8 cellular contexts compared by ENCODE assay signal in genomic region chr2:168705534-168706470, GRCh38.
DNase-seq lines count a peak whose midpoint lies in the region; ATAC-seq and TF ChIP-seq lines count a peak whose summit lies in the region.

No MANE protein-coding gene starts in this region.

- POLR2A ChIA-PET in GM10248 (lab: Yijun Ruan, JAX): no interaction called here

- no peaks in the 10 kb centered on the region for H3K4me1 Mint-ChIP-seq in activated T-cell treated with anti-CD3 and anti-CD28 coated beads, Interleukin-2, amount 50 U/mL, for 72 hours (ENCODE audit: low read depth)
- H3K4me1 Mint-ChIP-seq in stimulated activated naive B cell treated with anti-CD40 and anti-IgM and Interleukin-4, amounts not matched to agents 10 μg/mL and 1 μg/mL and 100 μg/mL, for 72 hours: peaks cover 4 to 10% of the 10 kb centered on the region in 2 donors

- intact Hi-C loops in esophagus muscularis mucosa (cut with DNase I): loop anchor here (10.0 kb wide), 1 partner anchor 251 kb away; the partner anchor contains the start of gene CERS6

- no peaks in the 10 kb centered on the region for H3K9me3 ChIP-seq in esophagus muscularis mucosa
- no peaks in the 10 kb centered on the region for H3K9me3 ChIP-seq in smooth muscle cell (replicated peaks; ENCODE audit: low read depth)

- peak in 1 of 2 donors; percentile 28 for ATAC-seq in activated T-cell treated with anti-CD3 and anti-CD28 coated beads, Interleukin-2, amount 50 U/mL, for 72 hours (replicated peaks in 1 of 2)
- no peak for ATAC-seq in stimulated activated naive B cell treated with anti-CD40 and anti-IgM and Interleukin-4, amounts not matched to agents 10 μg/mL and 1 μg/mL and 100 μg/mL, for 72 hours (replicated peaks)

- H3K36me3 ChIP-seq in esophagus muscularis mucosa (no peaks in the 10 kb centered on the region), smooth muscle cell (ENCODE audit: low read depth) (no peaks in the 10 kb centered on the region)

- H3K9ac ChIP-seq in smooth muscle cell (ENCODE audit: low read depth): no peak overlapping the region

- H2AFZ ChIP-seq in smooth muscle cell (ENCODE audit: low read depth): no peak overlapping the region

- no peaks in the 10 kb centered on the region for H3K27me3 Mint-ChIP-seq in activated T-cell treated with anti-CD3 and anti-CD28 coated beads, Interleukin-2, amount 50 U/mL, for 72 hours (ENCODE audit: low read depth)
- no peaks in the 10 kb centered on the region for H3K27me3 Mint-ChIP-seq in stimulated activated naive B cell treated with anti-CD40 and anti-IgM and Interleukin-4, amounts not matched to agents 10 μg/mL and 1 μg/mL and 100 μg/mL, for 72 hours

- 54% methylated on average over 2 of the region's 2 CpGs for WGBS in esophagus muscularis mucosa
- WGBS in smooth muscle cell (ENCODE audit: low lambda C conversion rate): 75% methylated on average over 2 of the region's 2 CpGs

- H3K4me1 ChIP-seq in esophagus muscularis mucosa (peaks cover 0 to 39% (median 18%) of the 10 kb centered on the region in 4 donors), smooth muscle cell (ENCODE audit: low read depth) (no peaks in the 10 kb centered on the region)

- DNase-seq in activated T-cell treated with anti-CD3 and anti-CD28 coated beads, Interleukin-2, amount 50 U/mL, for 72 hours: no peak
- DNase-seq in activated T-cell treated with anti-CD3 and anti-CD28 coated beads for 4 hours: no peak
- peak; percentile 59 for DNase-seq in NCI-H2227 treated with DMSO at 0.1 percent for 48 hours (lab: John Stamatoyannopoulos, UW)
- no peak for DNase-seq in esophagus muscularis mucosa (ENCODE audit: extremely low spot score)
- DNase-seq in smooth muscle cell (lab: John Stamatoyannopoulos, UW; ENCODE audit: unreplicated experiment): no peak
- DNase-seq in GM10248 (ENCODE audit: extremely low spot score): no peak
- no peak for DNase-seq in stimulated activated naive B cell treated with anti-CD40 and anti-IgM and Interleukin-4, amounts not matched to agents 10 μg/mL and 1 μg/mL and 100 μg/mL, for 72 hours
- no peak for DNase-seq in NCI-H1092 treated with DMSO at 0.1 percent for 48 hours (lab: John Stamatoyannopoulos, UW)

- CTCF ChIA-PET in GM10248 (lab: Yijun Ruan, JAX): interaction anchor here (0.9 to 6.7 kb wide), 10 partner anchors 9 to 360 kb away, joined by 3 to 46 read pairs (median 3); no protein-coding TSS in a partner anchor

- no peak overlapping the region for H3K4me3 ChIP-seq in esophagus muscularis mucosa
- H3K4me3 ChIP-seq in smooth muscle cell: no peak overlapping the region

- H3K36me3 Mint-ChIP-seq in activated T-cell treated with anti-CD3 and anti-CD28 coated beads, Interleukin-2, amount 50 U/mL, for 72 hours (ENCODE audit: insufficient read depth in 2 of 2): no peaks in the 10 kb centered on the region
- peaks cover 2 to 9% of the 10 kb centered on the region in 2 donors for H3K36me3 Mint-ChIP-seq in stimulated activated naive B cell treated with anti-CD40 and anti-IgM and Interleukin-4, amounts not matched to agents 10 μg/mL and 1 μg/mL and 100 μg/mL, for 72 hours

- H3K27ac Mint-ChIP-seq in activated T-cell treated with anti-CD3 and anti-CD28 coated beads, Interleukin-2, amount 50 U/mL, for 72 hours: peak overlapping the region; percentile 27
- H3K27ac Mint-ChIP-seq in stimulated activated naive B cell treated with anti-CD40 and anti-IgM and Interleukin-4, amounts not matched to agents 10 μg/mL and 1 μg/mL and 100 μg/mL, for 72 hours: no peak overlapping the region

- no peaks in the 10 kb centered on the region for H3F3A ChIP-seq in smooth muscle cell (ENCODE audit: low read depth)

- no peaks in the 10 kb centered on the region for H4K20me1 ChIP-seq in smooth muscle cell (ENCODE audit: low read depth)

- H3K79me2 ChIP-seq in smooth muscle cell (ENCODE audit: low read depth): no peaks in the 10 kb centered on the region

- TF ChIP-seq EP300 in esophagus muscularis mucosa (IDR thresholded peaks at IDR 0.05): no peak

- H3K4me2 ChIP-seq in smooth muscle cell: no peak overlapping the region

- TF ChIP-seq CTCF in esophagus muscularis mucosa (IDR thresholded peaks at IDR 0.05) (peak in 2 of 3 experiments; percentile 17 to 25), smooth muscle cell (IDR thresholded peaks at IDR 0.05; ENCODE audit: borderline replicate concordance, insufficient read depth, poor library complexity, severe bottlenecking) (peak; percentile 29), GM10248 (IDR thresholded peaks at IDR 0.05; ENCODE audit: control extremely low read depth, extremely low read depth, low read depth, missing control alignments) (no peak)

- no peak overlapping the region for H3K4me3 Mint-ChIP-seq in activated T-cell treated with anti-CD3 and anti-CD28 coated beads, Interleukin-2, amount 50 U/mL, for 72 hours
- no peak overlapping the region for H3K4me3 Mint-ChIP-seq in stimulated activated naive B cell treated with anti-CD40 and anti-IgM and Interleukin-4, amounts not matched to agents 10 μg/mL and 1 μg/mL and 100 μg/mL, for 72 hours

- H3K27me3 ChIP-seq in esophagus muscularis mucosa: no peaks in the 10 kb centered on the region
- no peaks in the 10 kb centered on the region for H3K27me3 ChIP-seq in smooth muscle cell (ENCODE audit: low read depth)

- no peak overlapping the region for H3K27ac ChIP-seq in esophagus muscularis mucosa (replicated peaks in 1 of 4)
- no peak overlapping the region for H3K27ac ChIP-seq in smooth muscle cell (ENCODE audit: low read depth)

- no peaks in the 10 kb centered on the region for H3K9me3 Mint-ChIP-seq in activated T-cell treated with anti-CD3 and anti-CD28 coated beads, Interleukin-2, amount 50 U/mL, for 72 hours
- H3K9me3 Mint-ChIP-seq in stimulated activated naive B cell treated with anti-CD40 and anti-IgM and Interleukin-4, amounts not matched to agents 10 μg/mL and 1 μg/mL and 100 μg/mL, for 72 hours: no peaks in the 10 kb centered on the region

- no peak for TF ChIP-seq POLR2A in esophagus muscularis mucosa (IDR thresholded peaks at IDR 0.05; ENCODE audit: low read depth)
